ENCODE assay signal across 9 cellular contexts in genomic region chr15:68227806-68228142, GRCh38. TPM values are rescaled to one million over a fixed set of nuclear protein-coding genes. Genes with fewer than 3 reads are reported as not detected.
DNase-seq lines count a peak whose midpoint lies in the region; ATAC-seq, FAIRE-seq and TF ChIP-seq lines count a peak whose summit lies in the region.
"Had no signal": no experiment of that assay in that cellular context is flagged by ENCODE, and none has a peak within 500 bp of the region (broad histone marks: within the 10 kb centered on the region; RNA-seq: fewer than 3 reads in every experiment).

No MANE protein-coding gene starts in this region.

- CTCF ChIA-PET in activated CD4-positive, alpha-beta T cell treated with anti-CD3 and anti-CD28 coated beads for 36 hours (lab: Charles Lee): interaction anchor here (0.6 kb wide), 1 partner anchor 238 kb away, joined by 3 read pairs; no protein-coding TSS in a partner anchor

- H3K4me1 Mint-ChIP-seq in activated CD4-positive, alpha-beta T cell treated with anti-CD3 and anti-CD28 coated beads for 36 hours: peaks cover 49% of the 10 kb centered on the region

- no peak for DNase-seq in activated CD4-positive, alpha-beta T cell treated with anti-CD3 and anti-CD28 coated beads for 36 hours
- DNase-seq in activated CD4-positive, alpha-beta T cell treated with anti-CD3 and anti-CD28 coated beads for 1 hour: no peak
- DNase-seq in RWPE2 (ENCODE audit: low spot score): peak; percentile 35
- DNase-seq in erythroblast (lab: John Stamatoyannopoulos, UW): peak; percentile 29 to 65
- peak; percentile 40 for DNase-seq in sciatic nerve (ENCODE audit: low spot score)
- DNase-seq in AG08396 (ENCODE audit: low spot score): no peak
- DNase-seq in D721Med (ENCODE audit: insufficient read length, low spot score): no peak
- no peak for DNase-seq in GF-D8 (lab: John Stamatoyannopoulos, UW)

- peak overlapping the region; percentile 99 for H3K4me3 Mint-ChIP-seq in activated CD4-positive, alpha-beta T cell treated with anti-CD3 and anti-CD28 coated beads for 36 hours

- intact Hi-C loops in activated CD4-positive, alpha-beta T cell treated with anti-CD3 and anti-CD28 coated beads for 36 hours (cut with DNase I, micrococcal nuclease): loop anchor here (2.0 to 5.0 kb wide), 3 partner anchors 29 to 590 kb away; partner anchors contain the start of gene PIAS1 (in 1 of the 2)
- intact Hi-C loops in sciatic nerve (cut with DNase I): no loop called here

- POLR2A ChIA-PET in activated CD4-positive, alpha-beta T cell treated with anti-CD3 and anti-CD28 coated beads for 36 hours (lab: Charles Lee): interaction anchor here (1.4 to 3.6 kb wide), 2 partner anchors 9 to 50 kb away, joined by 6 to 18 read pairs; partner anchors contain the start of gene FEM1B

- no peaks in the 10 kb centered on the region for H3K9me3 Mint-ChIP-seq in activated CD4-positive, alpha-beta T cell treated with anti-CD3 and anti-CD28 coated beads for 36 hours (ENCODE audit: low read depth)

- peaks cover 23% of the 10 kb centered on the region for H3K36me3 Mint-ChIP-seq in activated CD4-positive, alpha-beta T cell treated with anti-CD3 and anti-CD28 coated beads for 36 hours (ENCODE audit: low read depth)

- TF ChIP-seq CTCF in RWPE2 (IDR thresholded peaks at IDR 0.05; ENCODE audit: poor library complexity, severe bottlenecking): no peak
- TF ChIP-seq CTCF in D721Med (IDR thresholded peaks at IDR 0.05; ENCODE audit: insufficient read depth, missing control alignments): no peak

- no peak for TF ChIP-seq POLR2A in erythroblast (IDR thresholded peaks at IDR 0.05; ENCODE audit: low read length)

- H3K27me3 Mint-ChIP-seq in activated CD4-positive, alpha-beta T cell treated with anti-CD3 and anti-CD28 coated beads for 36 hours: no peaks in the 10 kb centered on the region

- no peaks in the 10 kb centered on the region for H3K27me3 ChIP-seq in RWPE2 (ENCODE audit: insufficient read depth, poor library complexity, severe bottlenecking)

- 0 out of 2 replicates have a peak, but pooled peaks cover 3% of the 10 kb centered on the region for H3K36me3 ChIP-seq in RWPE2 (ENCODE audit: low read depth)

- H3K9me3 ChIP-seq in RWPE2 (ENCODE audit: severe bottlenecking): no peaks in the 10 kb centered on the region

- H3K27ac Mint-ChIP-seq in activated CD4-positive, alpha-beta T cell treated with anti-CD3 and anti-CD28 coated beads for 36 hours: peak overlapping the region; percentile 91

- H3K4me1 ChIP-seq in RWPE2 (ENCODE audit: insufficient read depth, poor library complexity, severe bottlenecking): no peaks in the 10 kb centered on the region

- peak overlapping the region; percentile 80 for H3K4me3 ChIP-seq in RWPE2 (ENCODE audit: severe bottlenecking)

- no peak overlapping the region for H3K27ac ChIP-seq in RWPE2 (ENCODE audit: poor library complexity, severe bottlenecking)

- FAIRE-seq in D721Med (lab: Jason Lieb, UNC): no peak
- FAIRE-seq: islet of Langerhans had no signal

- no peak for ATAC-seq in activated CD4-positive, alpha-beta T cell treated with anti-CD3 and anti-CD28 coated beads for 36 hours
- ATAC-seq in RWPE2 (ENCODE audit: low read depth) (no peak), sciatic nerve (no peak)

RNA-seq across cellular contexts. Expression of gene CLN6, which starts 1.8 kb away (rescaled TPM):
- 10 to 100 TPM; 45.1 to 48.2 TPM for total RNA-seq in activated CD4-positive, alpha-beta T cell treated with anti-CD3 and anti-CD28 coated beads for 36 hours
- total RNA-seq in sciatic nerve: 15.0 TPM

RNA-seq across cellular contexts. Expression of gene CALML4, which starts 22.6 kb away (rescaled TPM):
- 1 to 10 TPM; 6.8 to 9.2 TPM for total RNA-seq in activated CD4-positive, alpha-beta T cell treated with anti-CD3 and anti-CD28 coated beads for 36 hours
- total RNA-seq in sciatic nerve: 12.8 TPM

RNA-seq across cellular contexts. Expression of gene FEM1B, which starts 49.8 kb away (rescaled TPM):
- 10 to 100 TPM; 41.1 to 50.0 TPM for total RNA-seq in activated CD4-positive, alpha-beta T cell treated with anti-CD3 and anti-CD28 coated beads for 36 hours
- 58.0 TPM for total RNA-seq in sciatic nerve

Comparison
In these comparisons a context has a peak if more than half of its experiments do, and no peak if none do; other contexts are left out.
1. DNase-seq: peak in RWPE2 (single experiment), erythroblast (2 of 2) and sciatic nerve (single experiment); none in activated CD4-positive, alpha-beta T cell treated with anti-CD3 and anti-CD28 coated beads for 36 hours (single experiment), activated CD4-positive, alpha-beta T cell treated with anti-CD3 and anti-CD28 coated beads for 1 hour (single experiment), AG08396 (single experiment), D721Med (single experiment) and GF-D8 (single experiment).